In genomic region chr7:99038086-99038855, GRCh38 we compare ENCODE assay signal across 19 cellular contexts.
A peak's percentile ranks its signal among the peaks of the same experiment; 100 is the strongest.
DNase-seq lines count a peak whose midpoint lies in the region; ATAC-seq and TF ChIP-seq lines count a peak whose summit lies in the region.
"Had no signal": no experiment of that assay in that cellular context is flagged by ENCODE, and none has a peak within 500 bp of the region (broad histone marks: within the 10 kb centered on the region; RNA-seq: fewer than 3 reads in every experiment).

No MANE protein-coding gene starts in this region.

- H3K79me2 ChIP-seq in PC-9 (ENCODE audit: low read depth), result no peaks in the 10 kb centered on the region

- CTCF ChIA-PET in activated naive CD4-positive, alpha-beta T cell treated with anti-CD3 and anti-CD28 coated beads, Interleukin-2, amount 10 ng/mL, durations not matched to agents 7 days and 5 days (lab: Charles Lee), result interaction anchor here (8.6 kb wide), 1 partner anchor 274 kb away, joined by 76 read pairs; no protein-coding TSS in a partner anchor
- CTCF ChIA-PET in PC-9 (lab: Charles Lee), result no interaction called here

- H3K27me3 Mint-ChIP-seq in activated naive CD4-positive, alpha-beta T cell treated with anti-CD3 and anti-CD28 coated beads, Interleukin-2, amount 10 ng/mL, durations not matched to agents 7 days and 5 days, result no peaks in the 10 kb centered on the region
- H3K27me3 Mint-ChIP-seq in activated naive CD8-positive, alpha-beta T cell treated with anti-CD3 and anti-CD28 coated beads, Interleukin-2, amount 50 U/mL, for 24 hours, result no peaks in the 10 kb centered on the region
- H3K27me3 Mint-ChIP-seq in type B pancreatic cell, result no peaks in the 10 kb centered on the region

- no peak overlapping the region for H3K27ac ChIP-seq in PC-9
- H3K27ac ChIP-seq: A549, HL-60 had no signal

- peaks cover 26% of the 10 kb centered on the region for H4K20me1 ChIP-seq in PC-9 (ENCODE audit: insufficient read depth)

- H3K36me3 ChIP-seq in mucosa of descending colon (ENCODE audit: low read depth) (peaks cover 7% of the 10 kb centered on the region), PC-9 (ENCODE audit: low read depth) (peaks cover 71% of the 10 kb centered on the region)

- H3K4me3 Mint-ChIP-seq in activated naive CD4-positive, alpha-beta T cell treated with anti-CD3 and anti-CD28 coated beads, Interleukin-2, amount 10 ng/mL, durations not matched to agents 7 days and 5 days, result no peak overlapping the region
- H3K4me3 Mint-ChIP-seq in activated naive CD8-positive, alpha-beta T cell treated with anti-CD3 and anti-CD28 coated beads, Interleukin-2, amount 50 U/mL, for 24 hours, result no peak overlapping the region
- H3K4me3 Mint-ChIP-seq in type B pancreatic cell, result no peak overlapping the region

- peaks cover 41% of the 10 kb centered on the region; the same call in 1 of the 2 replicates for H3F3A ChIP-seq in PC-9 (ENCODE audit: insufficient read depth, low read depth)

- H3K9me3 ChIP-seq in mucosa of descending colon (no peaks in the 10 kb centered on the region), PC-9 (ENCODE audit: insufficient read depth, low read depth) (no peaks in the 10 kb centered on the region)
- H3K9me3 ChIP-seq: A549 had no signal

- no peaks in the 10 kb centered on the region for H3K9me2 ChIP-seq in PC-9 (ENCODE audit: insufficient read depth)

- DNase-seq in activated naive CD4-positive, alpha-beta T cell treated with anti-CD3 and anti-CD28 coated beads, Interleukin-2, amount 50 U/mL, for 72 hours (ENCODE audit: low spot score in 2 of 2), result peak in 1 of 2 donors; percentile 50
- no peak for DNase-seq in activated naive CD4-positive, alpha-beta T cell treated with anti-CD3 and anti-CD28 coated beads, Interleukin-2, amount 10 ng/mL, durations not matched to agents 7 days and 5 days
- no peak for DNase-seq in activated naive CD8-positive, alpha-beta T cell treated with anti-CD3 and anti-CD28 coated beads, Interleukin-2, amount 50 U/mL, for 24 hours
- DNase-seq in mucosa of descending colon (peak in 1 of 3 donors; percentile 27), type B pancreatic cell (ENCODE audit: extremely low spot score, unreplicated experiment) (no peak), PC-9 (no peak)
- DNase-seq: C1 segment of cervical spinal cord, DMS79 treated with DMSO at 0.1 percent for 48 hours, GOT3, MV-4-11, NCI-H1417 treated with DMSO at 0.1 percent for 48 hours, NCI-H2029, NCI-H510A, NCI-H82 had no signal

- peak overlapping the region; percentile 57 to 70 for H3K27ac Mint-ChIP-seq in activated naive CD4-positive, alpha-beta T cell treated with anti-CD3 and anti-CD28 coated beads, Interleukin-2, amount 50 U/mL, for 72 hours
- no peak overlapping the region for H3K27ac Mint-ChIP-seq in activated naive CD4-positive, alpha-beta T cell treated with anti-CD3 and anti-CD28 coated beads, Interleukin-2, amount 10 ng/mL, durations not matched to agents 7 days and 5 days
- H3K27ac Mint-ChIP-seq in activated naive CD8-positive, alpha-beta T cell treated with anti-CD3 and anti-CD28 coated beads, Interleukin-2, amount 50 U/mL, for 24 hours, result peak overlapping the region; percentile 42
- peak overlapping the region; percentile 20 for H3K27ac Mint-ChIP-seq in type B pancreatic cell

- peaks cover 7 to 8% of the 10 kb centered on the region in 2 donors for H3K36me3 Mint-ChIP-seq in activated naive CD4-positive, alpha-beta T cell treated with anti-CD3 and anti-CD28 coated beads, Interleukin-2, amount 50 U/mL, for 72 hours
- H3K36me3 Mint-ChIP-seq in activated naive CD4-positive, alpha-beta T cell treated with anti-CD3 and anti-CD28 coated beads, Interleukin-2, amount 10 ng/mL, durations not matched to agents 7 days and 5 days, result peaks cover 56% of the 10 kb centered on the region
- peaks cover 47% of the 10 kb centered on the region for H3K36me3 Mint-ChIP-seq in activated naive CD8-positive, alpha-beta T cell treated with anti-CD3 and anti-CD28 coated beads, Interleukin-2, amount 50 U/mL, for 24 hours (ENCODE audit: low read depth)
- H3K36me3 Mint-ChIP-seq in type B pancreatic cell, result peaks cover 41% of the 10 kb centered on the region

- no peaks in the 10 kb centered on the region for H3K4me1 Mint-ChIP-seq in activated naive CD4-positive, alpha-beta T cell treated with anti-CD3 and anti-CD28 coated beads, Interleukin-2, amount 10 ng/mL, durations not matched to agents 7 days and 5 days
- H3K4me1 Mint-ChIP-seq in activated naive CD8-positive, alpha-beta T cell treated with anti-CD3 and anti-CD28 coated beads, Interleukin-2, amount 50 U/mL, for 24 hours, result no peaks in the 10 kb centered on the region
- no peaks in the 10 kb centered on the region for H3K4me1 Mint-ChIP-seq in type B pancreatic cell (ENCODE audit: unreplicated experiment)

- ATAC-seq in activated naive CD4-positive, alpha-beta T cell treated with anti-CD3 and anti-CD28 coated beads, Interleukin-2, amount 50 U/mL, for 72 hours, result no peak
- ATAC-seq in activated naive CD8-positive, alpha-beta T cell treated with anti-CD3 and anti-CD28 coated beads, Interleukin-2, amount 50 U/mL, for 24 hours, result no peak
- peak; percentile 49 for ATAC-seq in mucosa of descending colon
- ATAC-seq in GM21515 (IDR thresholded peaks at IDR 0.05; ENCODE audit: unreplicated experiment), result no peak
- no peak for ATAC-seq in HG03571 (IDR thresholded peaks at IDR 0.05; ENCODE audit: unreplicated experiment)
- ATAC-seq: A549, Right ventricle myocardium inferior had no signal

- H3K4me3 ChIP-seq in mucosa of descending colon (no peak overlapping the region), PC-9 (no peak overlapping the region)
- H3K4me3 ChIP-seq: A549 had no signal

- intact Hi-C loops in mucosa of descending colon (cut with DNase I, micrococcal nuclease) (no loop called here), PC-9 (cut with micrococcal nuclease; ENCODE audit: unreplicated experiment) (no loop called here)

- no peaks in the 10 kb centered on the region for H3K27me3 ChIP-seq in PC-9 (ENCODE audit: insufficient read depth, low read depth)

- BruUV-seq in PC-9 (replicated peaks; lab: Mats Ljungman, UMichigan), result no TSS peak

- H2AFZ ChIP-seq in PC-9, result no peak overlapping the region

- POLR2A ChIA-PET in PC-9 (lab: Charles Lee; ENCODE audit: unreplicated experiment), result no interaction called here

- H3K9me3 Mint-ChIP-seq in activated naive CD4-positive, alpha-beta T cell treated with anti-CD3 and anti-CD28 coated beads, Interleukin-2, amount 50 U/mL, for 72 hours, result no peaks in the 10 kb centered on the region
- H3K9me3 Mint-ChIP-seq in activated naive CD4-positive, alpha-beta T cell treated with anti-CD3 and anti-CD28 coated beads, Interleukin-2, amount 10 ng/mL, durations not matched to agents 7 days and 5 days, result no peaks in the 10 kb centered on the region
- H3K9me3 Mint-ChIP-seq in activated naive CD8-positive, alpha-beta T cell treated with anti-CD3 and anti-CD28 coated beads, Interleukin-2, amount 50 U/mL, for 24 hours, result no peaks in the 10 kb centered on the region
- no peaks in the 10 kb centered on the region for H3K9me3 Mint-ChIP-seq in type B pancreatic cell

- no peak for TF ChIP-seq CTCF in mucosa of descending colon (IDR thresholded peaks at IDR 0.05)
- TF ChIP-seq CTCF in type B pancreatic cell (conservative IDR thresholded peaks at IDR 0.05), result no peak
- no peak for TF ChIP-seq CTCF in PC-9 (conservative IDR thresholded peaks at IDR 0.05)

- no peak overlapping the region for H3K4me2 ChIP-seq in PC-9
- H3K4me2 ChIP-seq: A549 had no signal

- H3K4me1 ChIP-seq in mucosa of descending colon (ENCODE audit: low read depth), result peaks cover 15% of the 10 kb centered on the region
- H3K4me1 ChIP-seq in PC-9 (replicated peaks; ENCODE audit: insufficient read depth), result no peaks in the 10 kb centered on the region
